ENCODE assay signal across 8 cellular contexts in genomic region chr14:96762650-96763049, GRCh38. TPM values are rescaled to one million over a fixed set of nuclear protein-coding genes. Genes with fewer than 3 reads are reported as not detected.
A peak's percentile ranks its signal among the peaks of the same experiment; 100 is the strongest.
DNase-seq lines count a peak whose midpoint lies in the region; ATAC-seq and TF ChIP-seq lines count a peak whose summit lies in the region.

No MANE protein-coding gene starts in this region.

- peak overlapping the region in 1 of 2 donors; percentile 15 for H3K27ac Mint-ChIP-seq in T-cell

- peak overlapping the region in 2 of 3 donors; percentile 44 to 49 for H3K4me3 Mint-ChIP-seq in T-cell

- peak; percentile 70 for DNase-seq in D341Med (ENCODE audit: low spot score)
- DNase-seq in NCI-H1694 (lab: John Stamatoyannopoulos, UW) = peak; percentile 51
- DNase-seq in T-cell = peak in 19 of 34 experiments; percentile 2 to 54 (median 21)
- peak; percentile 14 to 55 for DNase-seq in foreskin fibroblast
- DNase-seq in retina = peak; percentile 57
- DNase-seq in activated CD4-positive, alpha-beta T cell treated with anti-CD3 and anti-CD28 coated beads for 48 hours = no peak

- H3K4me3 ChIP-seq in foreskin fibroblast (ENCODE audit: low read depth in 1 of 2, low read length in 2 of 2) = no peak overlapping the region

- peaks cover 7 to 13% of the 10 kb centered on the region in 2 donors for H3K27me3 Mint-ChIP-seq in T-cell

- peaks cover 5% of the 10 kb centered on the region in 3 donors for H3K4me1 Mint-ChIP-seq in T-cell

- POLR2A ChIA-PET in T-cell (lab: Charles Lee) = interaction anchor here (0.5 to 0.6 kb wide), 2 partner anchors 446 to 857 kb away, joined by 4 read pairs; no protein-coding TSS in a partner anchor

- H3K36me3 Mint-ChIP-seq in T-cell = no peaks in the 10 kb centered on the region

- ATAC-seq in GM18873 (IDR thresholded peaks at IDR 0.05; ENCODE audit: low FRiP score, unreplicated experiment) (peak; percentile 93), HG02981 (IDR thresholded peaks at IDR 0.05; ENCODE audit: unreplicated experiment) (peak; percentile 100), T-cell (replicated peaks in 1 of 4) (peak; percentile 61 to 100 (median 89))

- TF ChIP-seq CTCF in foreskin fibroblast (IDR thresholded peaks at IDR 0.05; ENCODE audit: low read depth, low read length) = no peak

- H3K9me3 Mint-ChIP-seq in T-cell = no peaks in the 10 kb centered on the region

- CTCF ChIA-PET in T-cell (lab: Charles Lee) = interaction anchor here in 1 of 2 donors (1.0 kb wide), 1 partner anchor 21 kb away, joined by 3 read pairs; no protein-coding TSS in a partner anchor

RNA-seq across cellular contexts. Expression of gene VRK1, which starts 34.5 kb away (rescaled TPM):
- 10 to 100 TPM; 24.4 to 34.5 (median 29.4) TPM for total RNA-seq in T-cell
